13 cellular contexts compared by ENCODE assay signal in the genomic region with DNA sequence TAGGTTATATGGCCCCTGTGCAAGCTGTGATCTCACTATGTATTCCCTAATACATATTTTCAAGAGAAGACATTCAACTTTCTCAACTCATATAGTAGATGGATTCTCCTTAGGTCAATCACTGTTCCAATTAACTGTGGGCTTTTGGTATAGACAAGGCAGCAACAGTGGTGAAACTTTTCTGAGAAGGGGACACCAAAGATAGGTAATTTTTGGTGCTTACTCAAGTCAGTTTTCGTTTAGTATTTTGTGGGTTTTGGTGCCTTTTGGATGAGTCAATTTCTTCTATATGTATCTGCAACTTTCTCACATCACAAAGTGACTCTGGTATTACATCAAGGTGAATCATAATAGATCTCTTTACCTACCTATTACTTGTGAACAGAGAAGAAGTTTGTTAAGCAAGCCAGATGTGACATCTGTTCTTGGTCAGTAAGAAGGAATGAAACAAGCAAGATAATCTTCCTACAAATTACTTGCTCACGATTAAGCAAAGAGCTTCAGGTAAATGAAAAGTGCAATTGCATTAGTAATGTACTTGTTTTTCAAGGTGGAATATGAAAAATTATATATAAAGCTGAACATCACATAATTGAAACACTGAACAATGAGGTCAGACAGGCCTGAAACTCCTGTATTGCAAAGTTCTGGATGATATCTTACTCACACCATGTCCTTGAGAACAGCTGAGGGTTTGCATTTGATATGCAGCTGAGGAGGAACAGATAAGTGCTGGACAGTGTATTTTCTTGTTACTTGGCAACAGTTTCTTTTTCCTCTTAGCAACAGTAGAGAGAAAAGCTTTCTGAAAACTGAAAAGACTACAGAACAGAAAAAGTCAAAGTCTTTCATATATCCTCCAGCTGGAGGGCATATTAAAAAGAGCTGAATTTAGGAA.
DNase-seq lines count a peak whose midpoint lies in the region; ATAC-seq, FAIRE-seq and TF ChIP-seq lines count a peak whose summit lies in the region.
"Had no signal": no experiment of that assay in that cellular context is flagged by ENCODE, and none has a peak within 500 bp of the region (broad histone marks: within the 10 kb centered on the region; RNA-seq: fewer than 3 reads in every experiment).

No MANE protein-coding gene starts in this region.

- ATAC-seq in HG03520 (IDR thresholded peaks at IDR 0.05; ENCODE audit: unreplicated experiment) (peak; percentile 52), left lung (peak; percentile 80)

- no peaks in the 10 kb centered on the region for H3K27me3 ChIP-seq in left lung

- FAIRE-seq in GM12892 (lab: Jason Lieb, UNC): no peak
- FAIRE-seq: GM18507 had no signal

- intact Hi-C loops in left lung (cut with DNase I): no loop called here

- no peak overlapping the region for H3K4me3 ChIP-seq in cardiac fibroblast (replicated peaks in 1 of 2; ENCODE audit: low read depth in 2 of 2, low read length in 2 of 2)
- H3K4me3 ChIP-seq in left lung: no peak overlapping the region

- H3K36me3 ChIP-seq in left lung: no peaks in the 10 kb centered on the region

- no peaks in the 10 kb centered on the region for H3K4me1 ChIP-seq in left lung

- peaks cover 0 to 7% of the 10 kb centered on the region in 2 donors for H3K9me3 ChIP-seq in left lung

- TF ChIP-seq CTCF in cardiac fibroblast (IDR thresholded peaks at IDR 0.05; ENCODE audit: low read depth, low read length) (no peak), left lung (IDR thresholded peaks at IDR 0.05) (no peak)

- DNase-seq in ELR (ENCODE audit: low read depth) (peak; percentile 49), cardiac fibroblast (ENCODE audit: low read depth in 2 of 2) (peak; percentile 60 to 86), left lung (no peak), mucosa of gallbladder (ENCODE audit: low spot score) (no peak), GM12892 (ENCODE audit: insufficient read length) (no peak)
- no peak for DNase-seq in effector CD8-positive, alpha-beta T cell (lab: John Stamatoyannopoulos, UW)
- no peak for DNase-seq in activated CD8-positive, alpha-beta memory T cell treated with anti-CD3 and anti-CD28 coated beads, Interleukin-2, amount 50 U/mL, for 4 hours
- DNase-seq: cortex of kidney; GOT3; NCI-H524 treated with DMSO at 0.1 percent for 48 hours; stimulated activated CD4-positive, alpha-beta T cell treated with anti-CD3 and anti-CD28 coated beads, Interleukin-4, amount 100 ng/mL, for 1 hour had no signal

- TF ChIP-seq POLR2A in GM12892 (IDR thresholded peaks at IDR 0.05; ENCODE audit: low read depth, low read length): no peak

- H3K27ac ChIP-seq in left lung: no peak overlapping the region

Comparison
In these comparisons a context has a peak if more than half of its experiments do, and no peak if none do; other contexts are left out.
1. DNase-seq: peak in ELR (single experiment) and cardiac fibroblast (2 of 2); none in left lung (0 of 2), mucosa of gallbladder (single experiment), effector CD8-positive, alpha-beta T cell (single experiment), activated CD8-positive, alpha-beta memory T cell treated with anti-CD3 and anti-CD28 coated beads, Interleukin-2, amount 50 U/mL, for 4 hours (single experiment) and GM12892 (single experiment).